9 cellular contexts compared by ENCODE assay signal in the genomic region with DNA sequence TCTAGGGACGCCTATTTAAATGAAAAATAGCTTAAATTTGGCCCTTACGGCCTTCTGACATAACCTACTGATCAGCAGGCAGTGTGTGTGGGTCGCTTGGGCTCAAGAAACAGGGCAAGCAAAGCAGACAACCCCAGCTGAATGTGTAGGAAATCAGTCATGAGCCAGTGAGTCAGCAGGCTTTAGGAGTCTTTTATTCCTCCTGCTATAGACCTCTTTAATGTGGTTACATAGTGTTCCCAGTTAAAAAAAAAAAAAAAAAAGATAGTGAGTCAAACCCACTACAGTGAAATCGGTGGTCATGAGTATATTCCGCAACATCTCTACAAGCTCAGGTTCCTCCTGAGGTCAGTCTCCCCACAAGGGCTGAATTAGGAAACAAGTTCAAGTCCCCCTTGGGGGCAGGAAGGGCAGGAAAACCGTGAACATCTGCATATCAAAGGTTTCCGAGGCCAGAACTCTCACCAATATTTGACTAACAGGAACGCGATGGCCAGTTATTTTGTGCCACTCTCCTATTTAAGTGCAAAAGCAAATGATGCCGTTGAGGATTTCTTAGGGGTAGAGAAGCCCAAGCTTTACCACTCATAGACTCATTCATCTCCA. TPM values are rescaled to one million over a fixed set of nuclear protein-coding genes. Genes with fewer than 3 reads are reported as not detected.
DNase-seq lines count a peak whose midpoint lies in the region; ATAC-seq and TF ChIP-seq lines count a peak whose summit lies in the region.
"Had no signal": no experiment of that assay in that cellular context is flagged by ENCODE, and none has a peak within 500 bp of the region (broad histone marks: within the 10 kb centered on the region; RNA-seq: fewer than 3 reads in every experiment).

No MANE protein-coding gene starts in this region.

- peaks cover 3% of the 10 kb centered on the region for H3K36me3 ChIP-seq in effector memory CD4-positive, alpha-beta T cell (ENCODE audit: control insufficient read depth, insufficient read depth, low read length)

- H3K4me1 ChIP-seq in effector memory CD4-positive, alpha-beta T cell (ENCODE audit: control insufficient read depth, insufficient read depth, low read length, poor library complexity, severe bottlenecking), result peaks cover 9% of the 10 kb centered on the region

- DNase-seq in HFFc6 (peak; percentile 87), T-helper 22 cell (ENCODE audit: low read depth) (peak; percentile 21), pulmonary artery endothelial cell (ENCODE audit: low read depth, low spot score) (peak; percentile 72), mesothelial cell of epicardium (ENCODE audit: low spot score in 2 of 2, unreplicated experiment in 2 of 2) (no peak), NCI-H128 (lab: John Stamatoyannopoulos, UW; ENCODE audit: unreplicated experiment) (no peak), NCI-H187 treated with DMSO at 0.1 percent for 48 hours (lab: John Stamatoyannopoulos, UW) (no peak)
- peak in 2 of 3 donors; percentile 10 to 12 for DNase-seq in effector memory CD4-positive, alpha-beta T cell

- H3K4me3 ChIP-seq in effector memory CD4-positive, alpha-beta T cell (ENCODE audit: insufficient read depth, low read depth, low read length, poor library complexity, severe bottlenecking), result no peak overlapping the region
- H3K4me3 ChIP-seq: SK-N-MC had no signal

- H3K27ac ChIP-seq in effector memory CD4-positive, alpha-beta T cell (ENCODE audit: insufficient read depth, low read length, poor library complexity, severe bottlenecking), result no peak overlapping the region
- H3K27ac ChIP-seq: SK-N-MC had no signal

- H3K27ac Mint-ChIP-seq in HFFc6, result peak overlapping the region; percentile 49
- H3K27ac Mint-ChIP-seq in mesothelial cell of epicardium, result no peak overlapping the region

- TF ChIP-seq CTCF in HFFc6 (IDR thresholded peaks at IDR 0.05) (no peak), mesothelial cell of epicardium (IDR thresholded peaks at IDR 0.05; ENCODE audit: unreplicated experiment) (no peak)

- H3K9me3 Mint-ChIP-seq in HFFc6 (no peaks in the 10 kb centered on the region), mesothelial cell of epicardium (peaks cover 7% of the 10 kb centered on the region)

- H3K4me1 Mint-ChIP-seq in HFFc6 (ENCODE audit: low read depth) (peaks cover 18% of the 10 kb centered on the region), mesothelial cell of epicardium (peaks cover 10% of the 10 kb centered on the region)

- H3K36me3 Mint-ChIP-seq in HFFc6 (ENCODE audit: low read depth) (no peaks in the 10 kb centered on the region), mesothelial cell of epicardium (peaks cover 11% of the 10 kb centered on the region)

- no peak for ATAC-seq in HG03025 (IDR thresholded peaks at IDR 0.05; ENCODE audit: low FRiP score, unreplicated experiment)

- peaks cover 2% of the 10 kb centered on the region for H3K27me3 Mint-ChIP-seq in HFFc6 (ENCODE audit: insufficient read depth)
- H3K27me3 Mint-ChIP-seq in mesothelial cell of epicardium (ENCODE audit: low read depth), result no peaks in the 10 kb centered on the region

- no peaks in the 10 kb centered on the region for H3K9me3 ChIP-seq in effector memory CD4-positive, alpha-beta T cell (ENCODE audit: control insufficient read depth, low read length)

- no peaks in the 10 kb centered on the region for H3K27me3 ChIP-seq in effector memory CD4-positive, alpha-beta T cell (replicated peaks; ENCODE audit: control insufficient read depth, insufficient read depth, low read length, poor library complexity, severe bottlenecking)

- no peak overlapping the region for H3K4me3 Mint-ChIP-seq in HFFc6
- no peak overlapping the region for H3K4me3 Mint-ChIP-seq in mesothelial cell of epicardium

RNA-seq across cellular contexts. Expression of gene ACSL1, which starts 32.7 kb away (rescaled TPM):
- 10 to 100 TPM; 21.7 to 24.0 (median 22.9) TPM for total RNA-seq in HFFc6 (2021; fragmentation: NEBNext Ultra II Directional; extraction: Animal tissue kit (Norgen Biotek cat#: 25700))
- 24.7 and 33.2 TPM in 2 replicates for total RNA-seq in pulmonary artery endothelial cell
- total RNA-seq in mesothelial cell of epicardium, result 18.0 to 20.9 TPM (median 19.2 TPM) in 3 replicates

RNA-seq across cellular contexts. Expression of gene CENPU, which starts 59.2 kb away (rescaled TPM):
- 10 to 100 TPM in 5 of 6 experiments, 1 to 10 TPM in 1; 8.8 to 19.1 (median 17.0) TPM for total RNA-seq in HFFc6 (2021; fragmentation: NEBNext Ultra II Directional; extraction: Animal tissue kit (Norgen Biotek cat#: 25700))
- 19.1 and 23.3 TPM in 2 replicates for total RNA-seq in pulmonary artery endothelial cell
- total RNA-seq in mesothelial cell of epicardium, result 19.1 to 25.4 TPM (median 21.5 TPM) in 3 replicates

Comparison
In these comparisons a context has a peak if more than half of its experiments do, and no peak if none do; other contexts are left out.
1. DNase-seq: peak in HFFc6 (single experiment), T-helper 22 cell (single experiment), effector memory CD4-positive, alpha-beta T cell (2 of 3) and pulmonary artery endothelial cell (single experiment); none in mesothelial cell of epicardium (0 of 2), NCI-H128 (single experiment) and NCI-H187 treated with DMSO at 0.1 percent for 48 hours (single experiment).